Comparison of ENCODE assay signal across 20 cellular contexts in the genomic region with DNA sequence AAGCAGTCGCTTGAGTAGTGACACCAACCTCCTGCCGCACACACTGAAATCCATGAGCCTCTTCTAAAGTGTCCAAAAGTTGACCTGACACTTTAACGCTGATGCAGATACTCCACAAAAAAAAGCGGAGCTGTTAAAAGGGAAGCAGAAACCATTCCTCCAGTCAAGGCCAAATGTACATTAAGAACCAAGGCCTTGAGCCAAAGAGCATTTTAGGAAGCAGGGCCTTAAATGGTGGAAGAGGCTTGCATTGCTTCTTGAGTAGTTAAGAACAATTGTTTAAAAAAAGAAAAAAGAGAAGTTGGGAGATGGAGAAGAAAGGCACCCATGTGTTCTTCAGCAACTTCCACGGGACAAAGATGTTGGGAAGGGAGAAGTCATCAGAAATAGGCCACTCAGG. TPM values are rescaled to one million over a fixed set of nuclear protein-coding genes. Genes with fewer than 3 reads are reported as not detected.
DNase-seq lines count a peak whose midpoint lies in the region; ATAC-seq, FAIRE-seq and TF ChIP-seq lines count a peak whose summit lies in the region.
"Had no signal": no experiment of that assay in that cellular context is flagged by ENCODE, and none has a peak within 500 bp of the region (broad histone marks: within the 10 kb centered on the region; RNA-seq: fewer than 3 reads in every experiment).

No MANE protein-coding gene starts in this region.

- POLR2A ChIA-PET in GM12878 (lab: Charles Lee), result no interaction called here

- TF ChIP-seq POLR2A in GM12878 (IDR thresholded peaks at IDR 0.05; ENCODE audit: low read depth, low read length), result no peak
- TF ChIP-seq POLR2A in sigmoid colon (IDR thresholded peaks at IDR 0.05), result no peak

- H4K8ac ChIP-seq in neuronal stem cell (ENCODE audit: low read depth, low read length), result no peak overlapping the region

- H3K27ac Mint-ChIP-seq in nephron, result peak overlapping the region; percentile 22 to 27 (median 25)

- H3K4me3 ChIP-seq in GM12878 (no peak overlapping the region), sigmoid colon (no peak overlapping the region), neuronal stem cell (ENCODE audit: low read length in 2 of 2) (no peak overlapping the region)

- CTCF ChIA-PET in GM12878 (lab: Yijun Ruan, JAX), result interaction anchor here (11.3 kb wide), 1 partner anchor 209 kb away, joined by 57 read pairs; no protein-coding TSS in a partner anchor

- H3K9ac ChIP-seq in GM12878 (ENCODE audit: control insufficient read depth, insufficient read depth, low read length) (no peak overlapping the region; the same call in 1 of the 2 replicates), neuronal stem cell (ENCODE audit: low read depth, low read length, poor library complexity) (no peak overlapping the region)

- H3K27me3 Mint-ChIP-seq in nephron (ENCODE audit: low read depth), result no peaks in the 10 kb centered on the region

- in situ Hi-C loops in GM12878 (cut with MboI), result no loop called here

- SMC1A ChIA-PET in GM12878 (lab: Charles Lee; ENCODE audit: uncharacterized antibody, unreplicated experiment), result interaction anchor here (1.3 kb wide), 1 partner anchor 21 kb away, joined by 5 read pairs; no protein-coding TSS in a partner anchor

- H3K36me3 Mint-ChIP-seq in nephron (ENCODE audit: low read depth), result peaks cover 4% of the 10 kb centered on the region

- no peak overlapping the region for H3K23ac ChIP-seq in neuronal stem cell (ENCODE audit: low read depth, low read length, poor library complexity)

- intact Hi-C loops in GM12878 (cut with micrococcal nuclease; ENCODE audit: unreplicated experiment) (no loop called here), sigmoid colon (cut with DNase I) (loop anchor here (10.0 kb wide), 1 partner anchor 377 kb away; no protein-coding TSS in a partner anchor), cardiac septum (cut with DNase I) (loop anchor here (5.0 kb wide), 1 partner anchor 39 kb away; no protein-coding TSS in a partner anchor)

- no peak overlapping the region for H3K18ac ChIP-seq in neuronal stem cell (ENCODE audit: low read length)

- H3K4ac ChIP-seq in neuronal stem cell (ENCODE audit: low read length), result no peak overlapping the region

- ATAC-seq in GM12878, result no peak
- ATAC-seq: Panc1 had no signal

- H3K4me1 ChIP-seq in GM12878 (ENCODE audit: control insufficient read depth, insufficient read depth, low read length) (peaks cover 68% of the 10 kb centered on the region), sigmoid colon (peaks cover 0 to 97% (median 84%) of the 10 kb centered on the region in 4 donors), neuronal stem cell (ENCODE audit: control insufficient read depth in 2 of 2, insufficient read depth in 1 of 2, low read depth in 1 of 2, low read length in 2 of 2) (peaks cover 23 to 60% of the 10 kb centered on the region in 2 donors)

- no peaks in the 10 kb centered on the region for H4K20me1 ChIP-seq in GM12878 (ENCODE audit: control insufficient read depth, insufficient read depth)

- 99% methylated on average over 5 of the region's 5 CpGs for WGBS in GM12878 (ENCODE audit: insufficient coverage, insufficient replicate concordance, low lambda C conversion rate, missing lambda C conversion rate)
- 86 to 94% methylated on average over 5 of the region's 5 CpGs for WGBS in sigmoid colon, 2 donors
- WGBS in neuronal stem cell (ENCODE audit: extremely low coverage in 2 of 2, insufficient read length in 2 of 2, insufficient replicate concordance in 1 of 2), 2 donors, result no CpG with 5 or more reads among the region's 5 CpGs

- no peaks in the 10 kb centered on the region for H3K9me3 Mint-ChIP-seq in nephron

- TF ChIP-seq EP300 in GM12878 (IDR thresholded peaks at IDR 0.05; ENCODE audit: borderline replicate concordance in 1 of 2, control insufficient read depth in 1 of 2, low read depth in 2 of 2, low read length in 2 of 2), result no peak
- no peak for TF ChIP-seq EP300 in sigmoid colon (IDR thresholded peaks at IDR 0.05)

- RAD21 ChIA-PET in GM12878 (lab: Charles Lee; ENCODE audit: unreplicated experiment), result no interaction called here

- no peak overlapping the region for H2AK5ac ChIP-seq in neuronal stem cell (ENCODE audit: low read depth, low read length)

- H3K27ac ChIP-seq in GM12878 (ENCODE audit: control insufficient read depth, insufficient read depth) (no peak overlapping the region), sigmoid colon (peak overlapping the region in 3 of 4 donors; percentile 22 to 98 (median 94)), neuronal stem cell (replicated peaks; ENCODE audit: low read length) (no peak overlapping the region)

- no peaks in the 10 kb centered on the region for H3K36me3 ChIP-seq in GM12878 (ENCODE audit: control insufficient read depth in 2 of 2, insufficient read depth in 2 of 2, low read length in 1 of 2)
- no peaks in the 10 kb centered on the region for H3K36me3 ChIP-seq in sigmoid colon
- H3K36me3 ChIP-seq in neuronal stem cell (replicated peaks in 1 of 2; ENCODE audit: control insufficient read depth in 2 of 2, insufficient read depth in 2 of 2, low read length in 2 of 2), result peaks cover 0 to 8% of the 10 kb centered on the region in 2 donors
- H3K36me3 ChIP-seq: BE2C had no signal

- H3K4me3 Mint-ChIP-seq in nephron, result no peak overlapping the region

- H3K9me3 ChIP-seq in GM12878 (replicated peaks; ENCODE audit: control insufficient read depth, insufficient read depth, low read length) (no peaks in the 10 kb centered on the region), sigmoid colon (no peaks in the 10 kb centered on the region), neuronal stem cell (replicated peaks in 1 of 2; ENCODE audit: control insufficient read depth in 2 of 2, insufficient read depth in 1 of 2, low read depth in 1 of 2, low read length in 2 of 2) (no peaks in the 10 kb centered on the region)
- H3K9me3 ChIP-seq: BE2C had no signal

- H2BK120ac ChIP-seq in neuronal stem cell (ENCODE audit: low read depth, low read length), result no peak overlapping the region

- no peak overlapping the region for H3K14ac ChIP-seq in neuronal stem cell (ENCODE audit: low read length)

- H3K79me1 ChIP-seq in neuronal stem cell (ENCODE audit: low read depth, low read length), result no peaks in the 10 kb centered on the region

- no peak overlapping the region for H2BK5ac ChIP-seq in neuronal stem cell (ENCODE audit: low read length)

- no peaks in the 10 kb centered on the region for H3K27me3 ChIP-seq in GM12878 (replicated peaks in 1 of 2; ENCODE audit: control insufficient read depth in 2 of 2, insufficient read depth in 2 of 2, low read length in 1 of 2)
- H3K27me3 ChIP-seq in sigmoid colon, result no peaks in the 10 kb centered on the region
- peaks cover 0 to 29% (median 0%) of the 10 kb centered on the region in 3 experiments for H3K27me3 ChIP-seq in neuronal stem cell (ENCODE audit: control insufficient read depth in 3 of 3, insufficient read depth in 3 of 3, low read depth in 1 of 3, low read length in 3 of 3)
- H3K27me3 ChIP-seq: BE2C had no signal

- BruUV-seq in GM12878 (replicated peaks; lab: Mats Ljungman, UMichigan), result no TSS peak

- H3K4me2 ChIP-seq in GM12878 (ENCODE audit: control insufficient read depth, insufficient read depth), result peak overlapping the region; percentile 73
- H3K4me2 ChIP-seq in neuronal stem cell (ENCODE audit: insufficient read depth, low read length, poor library complexity, severe bottlenecking), result no peak overlapping the region

- H3K4me1 Mint-ChIP-seq in nephron, result peaks cover 79% of the 10 kb centered on the region

- no peak for TF ChIP-seq CTCF in GM12878 (IDR thresholded peaks at IDR 0.05 in 2 of 3, conservative IDR thresholded peaks at IDR 0.05 in 1 of 3; ENCODE audit: control insufficient read depth in 2 of 3, extremely low read depth in 1 of 3, insufficient read depth in 1 of 3, low read depth in 3 of 3, low read length in 3 of 3)
- TF ChIP-seq CTCF in nephron (IDR thresholded peaks at IDR 0.05; ENCODE audit: unreplicated experiment in 3 of 3), result no peak
- no peak for TF ChIP-seq CTCF in sigmoid colon (IDR thresholded peaks at IDR 0.05)

- no peak overlapping the region for H2BK15ac ChIP-seq in neuronal stem cell (ENCODE audit: low read length)

- H2BK12ac ChIP-seq in neuronal stem cell (ENCODE audit: low read length), result no peak overlapping the region

- H4K91ac ChIP-seq in neuronal stem cell (ENCODE audit: low read depth, low read length, poor library complexity), result no peak overlapping the region

- DNase-seq in GM12878 (ENCODE audit: low read depth, low spot score) (no peak), sigmoid colon (no peak), neuronal stem cell (ENCODE audit: low spot score) (no peak), mucosa of gallbladder (ENCODE audit: low spot score) (no peak), NCI-H69 (lab: John Stamatoyannopoulos, UW) (no peak), cardiac septum (ENCODE audit: low spot score) (no peak)
- DNase-seq: BE2C, EL, GF-D8, H7, KBM-7, MM.1S, NCI-H1092, NCI-H1436 treated with DMSO at 0.1 percent for 48 hours, NCI-H1930, NCI-H2227 treated with DMSO at 0.1 percent for 48 hours, NCI-H510A, NCI-H774 had no signal

- no peak for TF ChIP-seq RAD21 in GM12878 (IDR thresholded peaks at IDR 0.05; ENCODE audit: insufficient read depth, low read depth, low read length)

- H2AFZ ChIP-seq in GM12878 (ENCODE audit: control insufficient read depth, low read depth, low read length), result no peak overlapping the region
- no peak overlapping the region for H2AFZ ChIP-seq in neuronal stem cell (ENCODE audit: low read length)

- peaks cover 55% of the 10 kb centered on the region for H3K79me2 ChIP-seq in GM12878 (ENCODE audit: control insufficient read depth, insufficient read depth, low read length)

- no peak for FAIRE-seq in GM12878 (lab: Jason Lieb, UNC)

RNA-seq across cellular contexts. Expression of gene ZFHX3, which starts 6.3 kb away (rescaled TPM):
- total RNA-seq in GM12878 (2013; cell fraction: nucleolus; rRNA removed), result 31.8 and 32.2 TPM in 2 replicates
- total RNA-seq in GM12878 (2014; rRNA removed) (1.5 and 1.6 TPM in 2 replicates), GM12878 (2014; rRNA removed; fragmentation: Illumina TruSeq; extraction: Trizol) (1.4 and 2.4 TPM in 2 replicates), GM12878 (2021) (7.8 and 8.6 TPM in 2 replicates), sigmoid colon (10 to 100 TPM; 17.8 to 38.8 (median 19.1) TPM), mucosa of gallbladder (51.4 TPM), cardiac septum (15.7 TPM)
- polyA plus RNA-seq in GM12878 (2011; ENCODE audit: low read depth), result 1.5 TPM
- polyA plus RNA-seq in GM12878 (2011; rRNA removed) (1.3 and 1.5 TPM in 2 replicates), GM12878 (2014; fragmentation: Illumina TruSeq; extraction: Trizol) (3.2 and 3.4 TPM in 2 replicates), GM12878 (2014; fragmentation: Nextera tagmentation; extraction: Ambion mirVana) (1 to 10 TPM in 1 of 2 experiments, under 1 TPM in 1; 0.68 to 3.5 TPM), GM12878 (2014; rRNA removed) (2.1 and 2.4 TPM in 2 replicates), GM12878 (2016; fragmentation: Nextera tagmentation; extraction: Ambion mirVana) (1 to 10 TPM; 2.0 to 2.8 TPM), sigmoid colon (1 to 10 TPM in 2 of 3 donors, under 1 TPM in 1; 0.69 to 4.3 (median 1.2) TPM)
- 0.79 and 0.90 TPM in 2 replicates for polyA plus RNA-seq in GM12878 (2011; cell fraction: cytosol; rRNA removed)
- polyA plus RNA-seq in GM12878 (2011; cell fraction: nucleus; rRNA removed), result 1.6 and 2.4 TPM in 2 replicates
- polyA plus RNA-seq in GM12878 (2012), result 2.3 and 3.5 TPM in 2 replicates
- 5.3 and 6.6 TPM in 2 replicates for polyA minus RNA-seq in GM12878 (2011; rRNA and poly(A)+ RNA removed)
- 2.9 and 3.2 TPM in 2 replicates for polyA minus RNA-seq in GM12878 (2011; cell fraction: cytosol; rRNA and poly(A)+ RNA removed)
- polyA minus RNA-seq in GM12878 (2011; cell fraction: nucleus; rRNA and poly(A)+ RNA removed), result 6.0 and 15.7 TPM in 2 replicates
- polyA plus RNA-seq in neuronal stem cell (2013, experiment 1 of 2), result 1.8 TPM
- polyA plus RNA-seq in neuronal stem cell (2013, experiment 2 of 2), result 2.1 TPM

Comparison
In these comparisons a context has a peak if more than half of its experiments do, and no peak if none do; other contexts are left out.
1. H3K27ac ChIP-seq: peak in sigmoid colon (3 of 4); none in GM12878 (single experiment) and neuronal stem cell (single experiment).